In genomic region chr16:69089091-69089912, GRCh38 we compare ENCODE assay signal across 2 cellular contexts.
TF ChIP-seq lines count a peak whose summit lies in the region.

No MANE protein-coding gene starts in this region.

TF ChIP-seq in IMR-90, 13 proteins besides CTCF, POLR2A, EP300 and RAD21 (continued from another document):
- TF ChIP-seq MXI1 (IDR thresholded peaks at IDR 0.05; ENCODE audit: borderline replicate concordance, low read depth, low read length), result no peak
- no peak for TF ChIP-seq MAFK (IDR thresholded peaks at IDR 0.05; ENCODE audit: low read depth, low read length)
- no peak for TF ChIP-seq CHD1 (IDR thresholded peaks at IDR 0.05; ENCODE audit: low read depth, low read length)

TF ChIP-seq in liver, 16 proteins besides CTCF, POLR2A, EP300 and RAD21 (continued from another document):
- TF ChIP-seq MAX (IDR thresholded peaks at IDR 0.05), result peak; percentile 68
- no peak for TF ChIP-seq EGR1 (IDR thresholded peaks at IDR 0.05; ENCODE audit: low read depth in 2 of 2)
- peak; percentile 18 to 68 for TF ChIP-seq HNF4A (conservative IDR thresholded peaks at IDR 0.05)
- peak; percentile 53 to 68 for TF ChIP-seq RXRA (IDR thresholded peaks at IDR 0.05)
- no peak for TF ChIP-seq NR2F2 (IDR thresholded peaks at IDR 0.05)
- peak; percentile 44 for TF ChIP-seq REST (IDR thresholded peaks at IDR 0.05)
- peak; percentile 49 for TF ChIP-seq SP1 (IDR thresholded peaks at IDR 0.05)
